Comparison of ENCODE assay signal across 27 cellular contexts in genomic region chr9:68708089-68708488, GRCh38. TPM values are rescaled to one million over a fixed set of nuclear protein-coding genes. Genes with fewer than 3 reads are reported as not detected.
DNase-seq lines count a peak whose midpoint lies in the region; ATAC-seq and TF ChIP-seq lines count a peak whose summit lies in the region.
"Had no signal": no experiment of that assay in that cellular context is flagged by ENCODE, and none has a peak within 500 bp of the region (broad histone marks: within the 10 kb centered on the region; RNA-seq: fewer than 3 reads in every experiment).

No MANE protein-coding gene starts in this region.

- H3K4me1 Mint-ChIP-seq in stimulated activated memory B cell treated with anti-CD40 and anti-IgM and Interleukin-4, amounts not matched to agents 10 μg/mL and 1 μg/mL and 100 μg/mL, for 72 hours, result peaks cover 67% of the 10 kb centered on the region

- peak overlapping the region; percentile 56 for H3K4me3 Mint-ChIP-seq in stimulated activated memory B cell treated with anti-CD40 and anti-IgM and Interleukin-4, amounts not matched to agents 10 μg/mL and 1 μg/mL and 100 μg/mL, for 72 hours
- H3K4me3 Mint-ChIP-seq: activated CD8-positive, alpha-beta memory T cell treated with anti-CD3 and anti-CD28 coated beads, Interleukin-2, amount 10 ng/mL, durations not matched to agents 7 days and 5 days; effector memory CD8-positive, alpha-beta T cell; stimulated activated naive CD8-positive, alpha-beta T cell treated with anti-CD3 and anti-CD28 coated beads, Interleukin-15, amount 100 ng/mL, for 72 hours had no signal

- H3K4me1 ChIP-seq in duodenal mucosa (ENCODE audit: control insufficient read depth in 1 of 2, insufficient read depth in 2 of 2, low read length in 2 of 2) (peaks cover 41 to 54% of the 10 kb centered on the region in 2 donors), esophagus muscularis mucosa (peaks cover 0 to 30% (median 26%) of the 10 kb centered on the region in 4 donors)
- H3K4me1 ChIP-seq: uterus had no signal

- H3K27me3 ChIP-seq in duodenal mucosa (ENCODE audit: control insufficient read depth in 1 of 2, insufficient read depth in 2 of 2, low read length in 2 of 2) (peaks cover 4 to 11% of the 10 kb centered on the region in 2 donors), esophagus muscularis mucosa (peaks cover 0 to 54% (median 10%) of the 10 kb centered on the region in 4 donors)
- H3K27me3 ChIP-seq: neutrophil, right atrium auricular region had no signal

- peak overlapping the region in 1 of 2 donors; percentile 98 for H3K9ac ChIP-seq in duodenal mucosa (ENCODE audit: low read depth in 1 of 2, low read length in 2 of 2)

- H3K36me3 ChIP-seq in duodenal mucosa (ENCODE audit: control insufficient read depth in 1 of 2, insufficient read depth in 2 of 2, low read length in 2 of 2), result no peaks in the 10 kb centered on the region
- no peaks in the 10 kb centered on the region for H3K36me3 ChIP-seq in esophagus muscularis mucosa
- H3K36me3 ChIP-seq: neutrophil, right atrium auricular region, thoracic aorta, uterus had no signal

- TF ChIP-seq CTCF in GM12865 (IDR thresholded peaks at IDR 0.05; ENCODE audit: insufficient read depth, low read depth, low read length, missing control alignments) (no peak), esophagus muscularis mucosa (IDR thresholded peaks at IDR 0.05) (no peak)

- TF ChIP-seq EP300 in esophagus muscularis mucosa (IDR thresholded peaks at IDR 0.05), result no peak

- no peak for ATAC-seq in stimulated activated memory B cell treated with anti-CD40 and anti-IgM and Interleukin-4, amounts not matched to agents 10 μg/mL and 1 μg/mL and 100 μg/mL, for 72 hours
- ATAC-seq: activated CD8-positive, alpha-beta memory T cell treated with anti-CD3 and anti-CD28 coated beads, Interleukin-2, amount 10 ng/mL, durations not matched to agents 7 days and 5 days; effector memory CD8-positive, alpha-beta T cell; stimulated activated naive CD8-positive, alpha-beta T cell treated with anti-CD3 and anti-CD28 coated beads, Interleukin-15, amount 100 ng/mL, for 72 hours had no signal

- intact Hi-C loops in esophagus muscularis mucosa (cut with DNase I), result loop anchor here (10.0 kb wide), 1 partner anchor 287 kb away; no protein-coding TSS in a partner anchor

- H3K27ac ChIP-seq in duodenal mucosa (ENCODE audit: low read depth, low read length) (peak overlapping the region; percentile 12), esophagus muscularis mucosa (replicated peaks in 1 of 4) (no peak overlapping the region)
- H3K27ac ChIP-seq: neutrophil, thoracic aorta, uterus had no signal

- no peaks in the 10 kb centered on the region for H3K9me3 ChIP-seq in duodenal mucosa (ENCODE audit: control insufficient read depth in 1 of 2, low read length in 2 of 2)
- H3K9me3 ChIP-seq in esophagus muscularis mucosa, result no peaks in the 10 kb centered on the region
- H3K9me3 ChIP-seq: neutrophil, right atrium auricular region, thoracic aorta, uterus had no signal

- WGBS in esophagus muscularis mucosa, result 83% methylated on average over 2 of the region's 2 CpGs

- H3K36me3 Mint-ChIP-seq in stimulated activated memory B cell treated with anti-CD40 and anti-IgM and Interleukin-4, amounts not matched to agents 10 μg/mL and 1 μg/mL and 100 μg/mL, for 72 hours, result peaks cover 24% of the 10 kb centered on the region
- H3K36me3 Mint-ChIP-seq: activated CD8-positive, alpha-beta memory T cell treated with anti-CD3 and anti-CD28 coated beads, Interleukin-2, amount 10 ng/mL, durations not matched to agents 7 days and 5 days had no signal

- H3K27me3 Mint-ChIP-seq in stimulated activated memory B cell treated with anti-CD40 and anti-IgM and Interleukin-4, amounts not matched to agents 10 μg/mL and 1 μg/mL and 100 μg/mL, for 72 hours, result no peaks in the 10 kb centered on the region

- no peak for TF ChIP-seq POLR2A in esophagus muscularis mucosa (IDR thresholded peaks at IDR 0.05; ENCODE audit: low read depth)

- DNase-seq in GM12865 (ENCODE audit: low read depth) (no peak), NCI-H526 treated with DMSO at 0.1 percent for 48 hours (lab: John Stamatoyannopoulos, UW) (peak; percentile 91), esophagus muscularis mucosa (ENCODE audit: extremely low spot score) (no peak), NCI-H226 (no peak), SHP77 treated with DMSO at 0.1 percent for 48 hours (lab: John Stamatoyannopoulos, UW) (no peak)
- DNase-seq: activated CD4-positive, alpha-beta T cell treated with anti-CD3 and anti-CD28 coated beads, Interleukin-2, amount 50 U/mL, for 4 hours; activated CD4-positive, CD25-positive, alpha-beta regulatory T cell; activated CD8-positive, alpha-beta memory T cell treated with anti-CD3 and anti-CD28 coated beads, Interleukin-2, amount 10 ng/mL, durations not matched to agents 7 days and 5 days; activated naive CD4-positive, alpha-beta T cell treated with Interleukin-2 at 50 U/mL for 16 hours; activated T-cell treated with anti-CD3 and anti-CD28 coated beads, Interleukin-2, amount 50 U/mL, for 48 hours; caudate nucleus; cortex of kidney; effector memory CD8-positive, alpha-beta T cell; glutamatergic neuron; NCI-H1436; NCI-H2081; NCI-H748 treated with DMSO at 0.1 percent for 48 hours; posterior cingulate gyrus; stimulated activated CD4-positive, alpha-beta T cell treated with anti-CD3 and anti-CD28 coated beads, Interleukin-2, amount 100 ng/mL, for 24 hours; stimulated activated naive CD8-positive, alpha-beta T cell treated with anti-CD3 and anti-CD28 coated beads, Interleukin-15, amount 100 ng/mL, for 72 hours; uterus had no signal

- peak overlapping the region; percentile 37 for H3K27ac Mint-ChIP-seq in stimulated activated memory B cell treated with anti-CD40 and anti-IgM and Interleukin-4, amounts not matched to agents 10 μg/mL and 1 μg/mL and 100 μg/mL, for 72 hours
- H3K27ac Mint-ChIP-seq: activated CD8-positive, alpha-beta memory T cell treated with anti-CD3 and anti-CD28 coated beads, Interleukin-2, amount 10 ng/mL, durations not matched to agents 7 days and 5 days; effector memory CD8-positive, alpha-beta T cell; stimulated activated naive CD8-positive, alpha-beta T cell treated with anti-CD3 and anti-CD28 coated beads, Interleukin-15, amount 100 ng/mL, for 72 hours had no signal

- H3K4me3 ChIP-seq in GM12865 (ENCODE audit: low read depth, low read length) (peak overlapping the region; percentile 77), duodenal mucosa (ENCODE audit: low read depth in 1 of 2, low read length in 2 of 2) (peak overlapping the region; percentile 84 to 95), esophagus muscularis mucosa (no peak overlapping the region)
- H3K4me3 ChIP-seq: right atrium auricular region, thoracic aorta, uterus had no signal

- H3K9me3 Mint-ChIP-seq in stimulated activated memory B cell treated with anti-CD40 and anti-IgM and Interleukin-4, amounts not matched to agents 10 μg/mL and 1 μg/mL and 100 μg/mL, for 72 hours, result no peaks in the 10 kb centered on the region
- H3K9me3 Mint-ChIP-seq: effector memory CD8-positive, alpha-beta T cell; stimulated activated naive CD8-positive, alpha-beta T cell treated with anti-CD3 and anti-CD28 coated beads, Interleukin-15, amount 100 ng/mL, for 72 hours had no signal

RNA-seq across cellular contexts. Expression of gene PIP5K1B, which starts 3.0 kb away (rescaled TPM):
- 1 to 10 TPM in 3 of 4 donors, under 1 TPM in 1; 0.42 to 1.7 (median 1.2) TPM for total RNA-seq in esophagus muscularis mucosa
- total RNA-seq: RPMI7951 had no signal

Comparison
In these comparisons a context has a peak if more than half of its experiments do, and no peak if none do; other contexts are left out.
1. H3K4me3 ChIP-seq: peak in GM12865 (single experiment) and duodenal mucosa (2 of 2); none in esophagus muscularis mucosa (0 of 4).